ENCODE assay signal across 30 cellular contexts in the genomic region with DNA sequence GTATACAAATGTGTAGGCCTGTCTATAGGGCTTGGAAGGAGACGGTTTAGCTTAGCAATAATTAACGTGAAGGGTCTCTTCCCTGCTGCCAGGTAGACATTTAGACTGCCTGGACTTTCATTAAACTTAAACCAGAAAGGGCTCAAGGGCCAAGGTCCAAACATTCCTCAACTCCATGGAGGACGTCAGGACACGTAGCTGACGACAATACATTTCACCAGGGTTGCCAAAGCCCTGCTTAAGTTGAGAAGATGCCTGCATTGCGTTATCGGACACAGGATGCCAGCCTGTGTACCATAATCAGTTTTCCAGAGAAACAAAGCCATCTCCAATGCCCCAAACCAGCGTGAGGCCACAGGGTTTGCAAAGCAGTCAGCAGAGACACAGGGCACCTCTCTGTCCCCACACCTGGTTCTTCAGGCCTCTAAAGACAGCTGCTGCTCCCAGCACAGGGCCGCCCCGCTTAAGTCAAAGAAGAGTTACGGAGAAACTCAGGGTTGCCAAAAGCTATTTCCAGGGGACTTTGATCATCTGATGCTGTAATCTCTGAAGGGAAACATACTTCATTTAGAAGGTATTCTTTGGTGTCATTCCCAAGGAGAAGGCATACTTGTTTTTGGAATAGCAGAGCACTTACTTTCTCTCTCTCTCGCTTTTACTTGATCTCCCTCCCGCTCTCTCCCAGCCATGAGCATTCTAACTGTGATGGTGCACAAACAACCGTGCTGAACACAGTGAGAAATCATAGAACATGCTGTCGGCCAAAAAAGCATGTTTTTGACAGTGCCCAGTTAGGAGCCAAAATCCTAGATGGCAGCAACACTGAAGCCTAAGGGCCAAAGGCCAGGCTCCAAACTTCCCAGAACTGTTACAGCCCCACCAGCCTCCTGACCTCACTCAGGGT. TPM values are rescaled to one million over a fixed set of nuclear protein-coding genes. Genes with fewer than 3 reads are reported as not detected.
DNase-seq lines count a peak whose midpoint lies in the region; ATAC-seq, FAIRE-seq and TF ChIP-seq lines count a peak whose summit lies in the region.
"Had no signal": no experiment of that assay in that cellular context is flagged by ENCODE, and none has a peak within 500 bp of the region (broad histone marks: within the 10 kb centered on the region; RNA-seq: fewer than 3 reads in every experiment).

No MANE protein-coding gene starts in this region.

- TF ChIP-seq POLR2A in gastroesophageal sphincter (IDR thresholded peaks at IDR 0.05): no peak

- FAIRE-seq in bronchial epithelial cell (lab: Jason Lieb, UNC): peak; percentile 13
- FAIRE-seq: HTR-8/SVneo, K562, keratinocyte, RCC 7860 had no signal

- 68 to 72% methylated on average over 9 to 13 of the region's 15 CpGs for WGBS in gastroesophageal sphincter (ENCODE audit: low coverage in 1 of 2), 2 donors

- DNase-seq in bronchial epithelial cell (ENCODE audit: low read depth) (no peak), myocyte (ENCODE audit: low read depth) (peak; percentile 77), thoracic aorta (ENCODE audit: low spot score) (no peak), NCI-H2196 treated with DMSO at 0.1 percent for 48 hours (lab: John Stamatoyannopoulos, UW; ENCODE audit: unreplicated experiment) (no peak), dedifferentiated amniotic fluid mesenchymal stem cell (ENCODE audit: extremely low spot score) (no peak)
- DNase-seq: activated CD4-positive, alpha-beta T cell treated with anti-CD3 and anti-CD28 coated beads for 4 hours; activated CD8-positive, alpha-beta T cell treated with anti-CD3 and anti-CD28 coated beads, Interleukin-2, amount 10 ng/mL, durations not matched to agents 7 days and 5 days; activated naive CD4-positive, alpha-beta T cell treated with anti-CD3 and anti-CD28 coated beads, Interleukin-2, amount 10 ng/mL, durations not matched to agents 7 days and 5 days; brain microvascular endothelial cell; EL; H7; heart left ventricle; NCI-H1105; NCI-H2029 treated with DMSO at 0.1 percent for 48 hours; NCI-H226; NCI-H69; SIG-M5; stimulated activated CD4-positive, alpha-beta T cell treated with anti-CD3 and anti-CD28 coated beads, Interleukin-15, amount 100 ng/mL, for 24 hours; stimulated activated CD4-positive, alpha-beta T cell treated with anti-CD3 and anti-CD28 coated beads, Interleukin-4, amount 100 ng/mL, for 4 hours; SW 1271 had no signal

- H3K4me3 ChIP-seq in bronchial epithelial cell (ENCODE audit: low read depth, low read length) (no peak overlapping the region), gastroesophageal sphincter (no peak overlapping the region), thoracic aorta (peak overlapping the region; percentile 30)
- H3K4me3 ChIP-seq: adrenal gland, BLaER1, heart left ventricle, K562, lung had no signal

- H3K27ac ChIP-seq in gastroesophageal sphincter (peak overlapping the region in 3 of 4 donors; percentile 61 to 72 (median 63)), thoracic aorta (peak overlapping the region; percentile 86 to 96)
- H3K27ac ChIP-seq: BLaER1, brain microvascular endothelial cell had no signal

- ATAC-seq in gastroesophageal sphincter (peak; percentile 60), thoracic aorta (ENCODE audit: insufficient number of reproducible peaks, low FRiP score, low read depth) (no peak), GM21390 (IDR thresholded peaks at IDR 0.05; ENCODE audit: unreplicated experiment) (no peak)
- ATAC-seq: activated CD8-positive, alpha-beta T cell treated with anti-CD3 and anti-CD28 coated beads, Interleukin-2, amount 10 ng/mL, durations not matched to agents 7 days and 5 days; activated T-helper 17 cell treated with anti-CD3 and anti-CD28 coated beads, Interleukin-2, amount 50 U/mL, for 72 hours; K562 had no signal

- H3K9me3 ChIP-seq in gastroesophageal sphincter (no peaks in the 10 kb centered on the region), thoracic aorta (no peaks in the 10 kb centered on the region)
- H3K9me3 ChIP-seq: adrenal gland, BLaER1, heart left ventricle had no signal

- H3K4me1 ChIP-seq in gastroesophageal sphincter (peaks cover 0 to 32% (median 3%) of the 10 kb centered on the region in 3 donors), thoracic aorta (ENCODE audit: control insufficient read depth in 1 of 2, low read depth in 2 of 2) (peaks cover 25 to 71% of the 10 kb centered on the region in 2 donors)
- H3K4me1 ChIP-seq: adrenal gland, BLaER1 had no signal

- H3K36me3 ChIP-seq in bronchial epithelial cell (ENCODE audit: control insufficient read depth, insufficient read depth, low read length) (no peaks in the 10 kb centered on the region), gastroesophageal sphincter (no peaks in the 10 kb centered on the region), thoracic aorta (no peaks in the 10 kb centered on the region)
- H3K36me3 ChIP-seq: adrenal gland, BLaER1, brain microvascular endothelial cell, heart left ventricle had no signal

- no peak for TF ChIP-seq EP300 in gastroesophageal sphincter (IDR thresholded peaks at IDR 0.05)

- H3K27me3 ChIP-seq in bronchial epithelial cell (ENCODE audit: control insufficient read depth, insufficient read depth, low read length) (no peaks in the 10 kb centered on the region), gastroesophageal sphincter (no peaks in the 10 kb centered on the region), thoracic aorta (replicated peaks; ENCODE audit: insufficient read depth) (no peaks in the 10 kb centered on the region)
- H3K27me3 ChIP-seq: adrenal gland, BLaER1, brain microvascular endothelial cell, heart left ventricle had no signal

- TF ChIP-seq CTCF in bronchial epithelial cell (IDR thresholded peaks at IDR 0.05; ENCODE audit: insufficient read depth, low read length, severe bottlenecking) (no peak), gastroesophageal sphincter (IDR thresholded peaks at IDR 0.05) (no peak), thoracic aorta (IDR thresholded peaks at IDR 0.05) (no peak)

RNA-seq across cellular contexts. Expression of gene TTC32, which starts 46.0 kb away (rescaled TPM):
- total RNA-seq in bronchial epithelial cell: 4.2 and 7.7 TPM in 2 replicates
- total RNA-seq in gastroesophageal sphincter: 10 to 100 TPM; 17.1 to 37.5 (median 17.9) TPM
- total RNA-seq in myocyte: 8.3 and 12.0 TPM in 2 replicates
- 5.7 TPM for polyA plus RNA-seq in myocyte (2012)
- total RNA-seq in thoracic aorta: 10 to 100 TPM in 1 of 2 donors, 1 to 10 TPM in 1; 9.2 to 11.9 TPM
